Comparison of ENCODE assay signal across 13 cellular contexts in genomic region chr9:124934290-124934689, GRCh38. TPM values are rescaled to one million over a fixed set of nuclear protein-coding genes. Genes with fewer than 3 reads are reported as not detected.
DNase-seq lines count a peak whose midpoint lies in the region; ATAC-seq and TF ChIP-seq lines count a peak whose summit lies in the region.
"Had no signal": no experiment of that assay in that cellular context is flagged by ENCODE, and none has a peak within 500 bp of the region (broad histone marks: within the 10 kb centered on the region; RNA-seq: fewer than 3 reads in every experiment).

No MANE protein-coding gene starts in this region.

- H3K9me2 ChIP-seq in DOHH2 (replicated peaks; ENCODE audit: control insufficient read depth, low read length): no peaks in the 10 kb centered on the region
- no peaks in the 10 kb centered on the region for H3K9me2 ChIP-seq in SK-N-SH

- no peaks in the 10 kb centered on the region for H3K27me3 ChIP-seq in DOHH2 (ENCODE audit: control insufficient read depth, low read length)
- H3K27me3 ChIP-seq in SK-N-SH (ENCODE audit: insufficient read depth): no peaks in the 10 kb centered on the region
- H3K27me3 ChIP-seq: heart left ventricle had no signal

- no peak for TF ChIP-seq RAD21 in SK-N-SH (IDR thresholded peaks at IDR 0.05; ENCODE audit: low read length)

- H3K79me2 ChIP-seq in DOHH2 (ENCODE audit: control insufficient read depth, low read length): no peaks in the 10 kb centered on the region
- H3K79me2 ChIP-seq in SK-N-SH (ENCODE audit: insufficient read depth): no peaks in the 10 kb centered on the region; the same call in 1 of the 2 replicates

- CTCF ChIA-PET in SK-N-SH (lab: Yijun Ruan, JAX): no interaction called here

- H3F3A ChIP-seq in DOHH2 (ENCODE audit: control insufficient read depth, insufficient read depth): peaks cover 7% of the 10 kb centered on the region; the same call in 1 of the 2 replicates
- H3F3A ChIP-seq in SK-N-SH (replicated peaks; ENCODE audit: insufficient read depth): peaks cover 7% of the 10 kb centered on the region

- H3K4me3 ChIP-seq in DOHH2 (ENCODE audit: low read length) (peak overlapping the region; percentile 5; the same call in 1 of the 2 replicates), SK-N-SH (ENCODE audit: low read depth in 2 of 2, low read length in 1 of 2) (no peak overlapping the region), mucosa of descending colon (no peak overlapping the region)
- H3K4me3 ChIP-seq: heart left ventricle, smooth muscle cell had no signal

- TF ChIP-seq CTCF in DOHH2 (IDR thresholded peaks at IDR 0.05; ENCODE audit: low read depth, low read length, poor library complexity, severe bottlenecking): no peak
- no peak for TF ChIP-seq CTCF in SK-N-SH (IDR thresholded peaks at IDR 0.05)
- no peak for TF ChIP-seq CTCF in mucosa of descending colon (IDR thresholded peaks at IDR 0.05)

- ATAC-seq in HG02678 (IDR thresholded peaks at IDR 0.05; ENCODE audit: unreplicated experiment) (peak; percentile 48), mucosa of descending colon (peak; percentile 32)
- ATAC-seq: heart left ventricle had no signal

- H3K9me3 ChIP-seq in DOHH2 (ENCODE audit: control insufficient read depth, insufficient read depth, low read length): no peaks in the 10 kb centered on the region
- no peaks in the 10 kb centered on the region for H3K9me3 ChIP-seq in SK-N-SH
- H3K9me3 ChIP-seq in mucosa of descending colon: no peaks in the 10 kb centered on the region
- H3K9me3 ChIP-seq: heart left ventricle had no signal

- intact Hi-C loops in mucosa of descending colon (cut with DNase I, micrococcal nuclease): no loop called here

- H3K4me2 ChIP-seq in DOHH2 (ENCODE audit: low read length) (peak overlapping the region; percentile 46), SK-N-SH (peak overlapping the region; percentile 10; the same call in 1 of the 2 replicates)
- H3K4me2 ChIP-seq: smooth muscle cell had no signal

- TF ChIP-seq EP300 in SK-N-SH (IDR thresholded peaks at IDR 0.05; ENCODE audit: borderline replicate concordance in 1 of 2, low read depth in 1 of 2, low read length in 1 of 2): no peak

- no peaks in the 10 kb centered on the region for H4K20me1 ChIP-seq in DOHH2 (ENCODE audit: control insufficient read depth, insufficient read depth, low read depth, low read length)
- no peaks in the 10 kb centered on the region for H4K20me1 ChIP-seq in SK-N-SH (ENCODE audit: insufficient read depth)

- POLR2A ChIA-PET in SK-N-SH (lab: Yijun Ruan, JAX): no interaction called here

- no peak overlapping the region for H2AFZ ChIP-seq in SK-N-SH (ENCODE audit: low read depth)

- H3K9ac ChIP-seq in SK-N-SH: no peak overlapping the region

- H3K36me3 ChIP-seq in DOHH2 (ENCODE audit: control insufficient read depth, low read length) (peaks cover 69% of the 10 kb centered on the region), SK-N-SH (replicated peaks in 1 of 2; ENCODE audit: control insufficient read depth in 1 of 2, insufficient read depth in 2 of 2, low read length in 1 of 2) (peaks cover 49 to 53% of the 10 kb centered on the region in 2 experiments), mucosa of descending colon (ENCODE audit: low read depth) (no peaks in the 10 kb centered on the region)

- peak overlapping the region; percentile 36 for H3K27ac ChIP-seq in DOHH2 (ENCODE audit: low read depth, low read length)
- peak overlapping the region in 1 of 2 experiments; percentile 33; a peak in 1 of 4 replicates for H3K27ac ChIP-seq in SK-N-SH (ENCODE audit: low read depth in 2 of 2, low read length in 1 of 2)
- no peak overlapping the region for H3K27ac ChIP-seq in substantia nigra (ENCODE audit: low read depth, low read length, poor library complexity, severe bottlenecking)
- H3K27ac ChIP-seq: heart left ventricle had no signal

- DNase-seq in SK-N-SH: no peak
- DNase-seq in mucosa of descending colon: no peak
- no peak for DNase-seq in NCI-H69 (lab: John Stamatoyannopoulos, UW)
- no peak for DNase-seq in NCI-H2171 treated with DMSO at 0.1 percent for 48 hours (lab: John Stamatoyannopoulos, UW)
- DNase-seq in iPS-NIHi11 (ENCODE audit: low spot score): no peak
- DNase-seq in substantia nigra (lab: John Stamatoyannopoulos, UW): no peak
- DNase-seq: activated CD8-positive, alpha-beta memory T cell treated with anti-CD3 and anti-CD28 coated beads, Interleukin-2, amount 50 U/mL, for 48 hours; cerebellar nuclear complex; heart left ventricle; NCI-H524 had no signal

- H3K4me1 ChIP-seq in DOHH2 (ENCODE audit: control insufficient read depth, low read length): peaks cover 34% of the 10 kb centered on the region
- H3K4me1 ChIP-seq in SK-N-SH (ENCODE audit: control insufficient read depth in 1 of 2, insufficient read depth in 2 of 2, low read depth in 1 of 2, low read length in 1 of 2): no peaks in the 10 kb centered on the region; a peak in 3 of 4 replicates
- H3K4me1 ChIP-seq in mucosa of descending colon (ENCODE audit: low read depth): no peaks in the 10 kb centered on the region

TF ChIP-seq in SK-N-SH, 30 proteins besides CTCF, POLR2A, EP300 and RAD21:
- TF ChIP-seq PBX3 (IDR thresholded peaks at IDR 0.05) (peak; percentile 21; the same call in 1 of the 2 replicates), USF2 (IDR thresholded peaks at IDR 0.05; ENCODE audit: borderline replicate concordance, low read depth, low read length) (no peak)

RNA-seq across cellular contexts. Expression of gene GOLGA1, which starts 6.6 kb away (rescaled TPM):
- 10.0 and 11.0 TPM in 2 replicates for polyA plus RNA-seq in SK-N-SH (2012; rRNA removed)
- polyA plus RNA-seq in SK-N-SH (2012; cell fraction: cytosol; rRNA removed): 8.2 and 8.7 TPM in 2 replicates
- polyA plus RNA-seq in SK-N-SH (2012; cell fraction: nucleus; rRNA removed): 35.5 and 48.6 TPM in 2 replicates
- 10 to 100 TPM; 23.6 to 37.1 (median 31.2) TPM for total RNA-seq in mucosa of descending colon
